In genomic region chr10:83252169-83252568, GRCh38 we compare ENCODE assay signal across 35 cellular contexts.
"Had no signal": no experiment of that assay in that cellular context is flagged by ENCODE, and none has a peak within 500 bp of the region (broad histone marks: within the 10 kb centered on the region; RNA-seq: fewer than 3 reads in every experiment).

No MANE protein-coding gene starts in this region.

- H3K27ac ChIP-seq: KMS-11 had no signal

- H3K4me3 ChIP-seq: MG63 had no signal

- DNase-seq: Karpas-422, Kasumi-1, KG1, MG63, MM.1S, MV-4-11, NCI-H1048, NCI-H1092, NCI-H1092 treated with DMSO at 0.1 percent for 48 hours, NCI-H1105, NCI-H1105 treated with DMSO at 0.1 percent for 48 hours, NCI-H1417, NCI-H1417 treated with DMSO at 0.1 percent for 48 hours, NCI-H1436, NCI-H1436 treated with DMSO at 0.1 percent for 48 hours, NCI-H146, NCI-H1694, NCI-H1694 treated with DMSO at 0.1 percent for 48 hours, NCI-H187, NCI-H187 treated with DMSO at 0.1 percent for 48 hours, NCI-H1930, NCI-H2029, NCI-H2029 treated with DMSO at 0.1 percent for 48 hours, NCI-H2081, NCI-H2081 treated with DMSO at 0.1 percent for 48 hours, NCI-H2107, NCI-H2171, NCI-H2171 treated with DMSO at 0.1 percent for 48 hours, NCI-H2227 treated with DMSO at 0.1 percent for 48 hours, NCI-H226, NCI-H345, NCI-H446, NCI-H446 treated with DMSO at 0.1 percent for 48 hours, NCI-H510A had no signal

- H3K9ac ChIP-seq: KMS-11 had no signal

- H3K4me2 ChIP-seq: KMS-11 had no signal

- H3K27me3 ChIP-seq: MG63 had no signal

- H3K36me3 ChIP-seq: MG63 had no signal
